Comparison of ENCODE assay signal across 16 cellular contexts in genomic region chr16:88500255-88500661, GRCh38.
"Had no signal": no experiment of that assay in that cellular context is flagged by ENCODE, and none has a peak within 500 bp of the region (broad histone marks: within the 10 kb centered on the region; RNA-seq: fewer than 3 reads in every experiment).

No MANE protein-coding gene starts in this region.

- H3K27me3 ChIP-seq: suprapubic skin, upper lobe of left lung had no signal

- ATAC-seq: activated CD8-positive, alpha-beta T cell treated with anti-CD3 and anti-CD28 coated beads, Interleukin-2, amount 10 ng/mL, durations not matched to agents 7 days and 5 days; SK-N-SH treated with all-trans-retinoic acid at 6 μM for 48 hours; WTC11 had no signal

- H3K4me1 ChIP-seq: suprapubic skin had no signal

- H3K9me3 ChIP-seq: suprapubic skin, upper lobe of left lung had no signal

- DNase-seq: activated CD4-positive, alpha-beta T cell treated with anti-CD3 and anti-CD28 coated beads for 48 hours; activated CD8-positive, alpha-beta memory T cell treated with anti-CD3 and anti-CD28 coated beads, Interleukin-2, amount 50 U/mL, for 48 hours; activated CD8-positive, alpha-beta T cell treated with anti-CD3 and anti-CD28 coated beads, Interleukin-2, amount 10 ng/mL, durations not matched to agents 7 days and 5 days; activated naive CD4-positive, alpha-beta T cell; aorta; central memory CD4-positive, alpha-beta T cell; cortex of kidney; effector CD8-positive, alpha-beta T cell; hypothalamus; retina; stimulated activated CD4-positive, alpha-beta T cell treated with anti-CD3 and anti-CD28 coated beads, Interleukin-1b, Interleukin-23, amount 100 ng/mL, for 48 hours; stimulated activated naive CD4-positive, alpha-beta T cell treated with Interleukin-2 at 50 U/mL for 16 hours had no signal

- H3K27ac ChIP-seq: suprapubic skin, upper lobe of left lung had no signal

- H3K36me3 ChIP-seq: suprapubic skin, upper lobe of left lung had no signal

- H3K4me3 ChIP-seq: suprapubic skin, upper lobe of left lung had no signal
